In genomic region chr6:3213334-3213695, GRCh38 we compare ENCODE assay signal across 24 cellular contexts. TPM values are rescaled to one million over a fixed set of nuclear protein-coding genes. Genes with fewer than 3 reads are reported as not detected.
"Had no signal": no experiment of that assay in that cellular context is flagged by ENCODE, and none has a peak within 500 bp of the region (broad histone marks: within the 10 kb centered on the region; RNA-seq: fewer than 3 reads in every experiment).

No MANE protein-coding gene starts in this region.

- H3K9me3 ChIP-seq: esophagus muscularis mucosa, gastrocnemius medialis, heart right ventricle, left lung, lower lobe of right lung, mucosa of descending colon had no signal

- H3K36me3 Mint-ChIP-seq: mesothelial cell of epicardium, naive B cell had no signal

- H3K4me3 Mint-ChIP-seq: mesothelial cell of epicardium, naive B cell had no signal

- ATAC-seq: gastrocnemius medialis, heart right ventricle, left cardiac atrium, left lung, left ventricle myocardium superior, lower lobe of right lung, mucosa of descending colon had no signal

- H3K4me1 ChIP-seq: gastrocnemius medialis, left lung had no signal

- H3K9me3 Mint-ChIP-seq: mesothelial cell of epicardium, naive B cell had no signal

- H3K4me1 Mint-ChIP-seq: naive B cell had no signal

- H3K4me3 ChIP-seq: coronary artery, dorsolateral prefrontal cortex, esophagus muscularis mucosa, gastrocnemius medialis, heart right ventricle, left lung, lower lobe of right lung, mucosa of descending colon had no signal

- FAIRE-seq: colon, endothelial cell of umbilical vein, islet of Langerhans, keratinocyte had no signal

- DNase-seq: dermis blood vessel endothelial cell; dorsolateral prefrontal cortex; effector CD4-positive, alpha-beta T cell; effector memory CD4-positive, alpha-beta T cell; foreskin melanocyte; gastrocnemius medialis; glutamatergic neuron; head of caudate nucleus; heart right ventricle; hippocampal formation; left cardiac atrium; left lung; left ventricle myocardium superior; lower lobe of right lung; mesenchymal stem cell; mucosa of descending colon; naive B cell had no signal

- H3K36me3 ChIP-seq: esophagus muscularis mucosa, gastrocnemius medialis, heart right ventricle, left lung, lower lobe of right lung had no signal

- H3K27ac ChIP-seq: coronary artery, dorsolateral prefrontal cortex, gastrocnemius medialis, heart right ventricle, left lung, lower lobe of right lung had no signal

- H3K27ac Mint-ChIP-seq: mesothelial cell of epicardium, naive B cell had no signal

- H3K27me3 ChIP-seq: dorsolateral prefrontal cortex, esophagus muscularis mucosa had no signal

RNA-seq across cellular contexts. Expression of gene TUBB2B, which starts 14.1 kb away (rescaled TPM):
- polyA plus RNA-seq: keratinocyte had no signal
